ENCODE assay signal across 32 cellular contexts in genomic region chr2:98403878-98404277, GRCh38. TPM values are rescaled to one million over a fixed set of nuclear protein-coding genes. Genes with fewer than 3 reads are reported as not detected.
"Had no signal": no experiment of that assay in that cellular context is flagged by ENCODE, and none has a peak within 500 bp of the region (broad histone marks: within the 10 kb centered on the region; RNA-seq: fewer than 3 reads in every experiment).

No MANE protein-coding gene starts in this region.

- H3K27ac ChIP-seq: brain microvascular endothelial cell, esophagus muscularis mucosa, foreskin keratinocyte, gastrocnemius medialis had no signal

- H3K9me3 ChIP-seq: esophagus muscularis mucosa, gastrocnemius medialis had no signal

- H3K4me1 ChIP-seq: esophagus muscularis mucosa, foreskin keratinocyte, gastrocnemius medialis had no signal

- H3K4me1 Mint-ChIP-seq: activated CD4-positive, alpha-beta T cell treated with anti-CD3 and anti-CD28 coated beads for 36 hours; activated CD4-positive, alpha-beta T cell treated with anti-CD3 and anti-CD28 coated beads, Interleukin-2, amount 10 ng/mL, durations not matched to agents 24 days and 14 days had no signal

- H3K9me3 Mint-ChIP-seq: activated CD4-positive, alpha-beta memory T cell treated with anti-CD3 and anti-CD28 coated beads for 36 hours; activated CD4-positive, alpha-beta T cell treated with anti-CD3 and anti-CD28 coated beads, Interleukin-2, amount 10 ng/mL, durations not matched to agents 24 days and 14 days; activated T-cell treated with anti-CD3 and anti-CD28 coated beads, Interleukin-2, amount 50 U/mL, for 24 hours; activated T-cell treated with anti-CD3 and anti-CD28 coated beads, Interleukin-2, amount 50 U/mL, for 72 hours; effector memory CD8-positive, alpha-beta T cell had no signal

- H3K27ac Mint-ChIP-seq: activated CD4-positive, alpha-beta memory T cell treated with anti-CD3 and anti-CD28 coated beads for 36 hours; activated CD4-positive, alpha-beta T cell treated with anti-CD3 and anti-CD28 coated beads for 36 hours; activated CD4-positive, alpha-beta T cell treated with anti-CD3 and anti-CD28 coated beads, Interleukin-2, amount 10 ng/mL, durations not matched to agents 24 days and 14 days; activated naive CD8-positive, alpha-beta T cell; activated T-cell treated with anti-CD3 and anti-CD28 coated beads, Interleukin-2, amount 50 U/mL, for 24 hours; activated T-cell treated with anti-CD3 and anti-CD28 coated beads, Interleukin-2, amount 50 U/mL, for 72 hours; effector memory CD8-positive, alpha-beta T cell had no signal

- H3K36me3 ChIP-seq: brain microvascular endothelial cell, esophagus muscularis mucosa, gastrocnemius medialis had no signal

- H3K4me3 Mint-ChIP-seq: activated CD4-positive, alpha-beta memory T cell treated with anti-CD3 and anti-CD28 coated beads for 36 hours; activated CD4-positive, alpha-beta T cell treated with anti-CD3 and anti-CD28 coated beads for 36 hours; activated CD4-positive, alpha-beta T cell treated with anti-CD3 and anti-CD28 coated beads, Interleukin-2, amount 10 ng/mL, durations not matched to agents 24 days and 14 days; activated naive CD8-positive, alpha-beta T cell; activated T-cell treated with anti-CD3 and anti-CD28 coated beads, Interleukin-2, amount 50 U/mL, for 24 hours; activated T-cell treated with anti-CD3 and anti-CD28 coated beads, Interleukin-2, amount 50 U/mL, for 72 hours; effector memory CD8-positive, alpha-beta T cell had no signal

- H3K36me3 Mint-ChIP-seq: activated CD4-positive, alpha-beta memory T cell treated with anti-CD3 and anti-CD28 coated beads for 36 hours; activated naive CD8-positive, alpha-beta T cell had no signal

- FAIRE-seq: astrocyte, colon had no signal

- ATAC-seq: activated CD4-positive, alpha-beta T cell treated with anti-CD3 and anti-CD28 coated beads for 36 hours; activated T-cell treated with anti-CD3 and anti-CD28 coated beads, Interleukin-2, amount 50 U/mL, for 72 hours; effector memory CD8-positive, alpha-beta T cell; gastrocnemius medialis had no signal

- DNase-seq: activated CD4-positive, alpha-beta memory T cell treated with anti-CD3 and anti-CD28 coated beads for 36 hours; activated CD4-positive, alpha-beta T cell treated with anti-CD3 and anti-CD28 coated beads for 36 hours; activated CD4-positive, alpha-beta T cell treated with anti-CD3 and anti-CD28 coated beads, Interleukin-2, amount 10 ng/mL, durations not matched to agents 24 days and 14 days; activated CD4-positive, CD25-positive, alpha-beta regulatory T cell; activated CD4-positive, CD25-positive, alpha-beta regulatory T cell treated with anti-CD3 and anti-CD28 coated beads, Interleukin-2, amount 50 U/mL, for 72 hours; activated CD8-positive, alpha-beta memory T cell treated with anti-CD3 and anti-CD28 coated beads, Interleukin-2, amount 50 U/mL, for 48 hours; activated effector memory CD4-positive, alpha-beta T cell treated with Interleukin-2 at 50 U/mL for 16 hours; activated gamma-delta T cell treated with Interleukin-2 at 50 U/mL for 16 hours; activated naive CD4-positive, alpha-beta T cell treated with anti-CD3 and anti-CD28 coated beads, Interleukin-2, amount 50 U/mL, for 16 hours; activated naive CD4-positive, alpha-beta T cell treated with Interleukin-2 at 50 U/mL for 16 hours; activated T-cell treated with anti-CD3 and anti-CD28 coated beads for 4 hours; activated T-cell treated with anti-CD3 and anti-CD28 coated beads, Interleukin-2, amount 50 U/mL, for 24 hours; activated T-cell treated with anti-CD3 and anti-CD28 coated beads, Interleukin-2, amount 50 U/mL, for 72 hours; amniotic stem cell; brain microvascular endothelial cell; caudate nucleus; cortex of kidney; dermis blood vessel endothelial cell; effector CD4-positive, alpha-beta T cell; effector memory CD8-positive, alpha-beta T cell; erythroblast; gastrocnemius medialis; glutamatergic neuron; T-helper 2 cell had no signal

- H3K27me3 ChIP-seq: brain microvascular endothelial cell, esophagus muscularis mucosa, gastrocnemius medialis had no signal

- H3K4me3 ChIP-seq: esophagus muscularis mucosa, gastrocnemius medialis had no signal

RNA-seq across cellular contexts. Expression of gene CNGA3, which starts 57.6 kb away (rescaled TPM):
- total RNA-seq: activated CD4-positive, alpha-beta memory T cell treated with anti-CD3 and anti-CD28 coated beads for 36 hours; activated CD4-positive, alpha-beta T cell treated with anti-CD3 and anti-CD28 coated beads for 36 hours; activated CD4-positive, alpha-beta T cell treated with anti-CD3 and anti-CD28 coated beads, Interleukin-2, amount 10 ng/mL, durations not matched to agents 24 days and 14 days; activated CD8-positive, alpha-beta memory T cell treated with anti-CD3 and anti-CD28 coated beads for 36 hours; activated T-cell treated with anti-CD3 and anti-CD28 coated beads, Interleukin-2, amount 50 U/mL, for 72 hours; astrocyte; chondrocyte; foreskin keratinocyte; T-helper 1 cell treated with Interleukin-12 subunit alpha and Interleukin-12 subunit beta and Interleukin-4 antibody, amounts not matched to agents 30 ng/mL and 1 ng/mL, for 36 hours had no signal
- polyA plus RNA-seq: foreskin keratinocyte had no signal
